2 cellular contexts compared by ENCODE assay signal in genomic region chr5:108523360-108523759, GRCh38.
TF ChIP-seq lines count a peak whose summit lies in the region.

No MANE protein-coding gene starts in this region.

TF ChIP-seq in IMR-90, 13 proteins besides CTCF, POLR2A, EP300 and RAD21 (continued from another document):
- TF ChIP-seq MAZ (IDR thresholded peaks at IDR 0.05; ENCODE audit: borderline replicate concordance, low read depth, low read length) (no peak), SMC3 (IDR thresholded peaks at IDR 0.05; ENCODE audit: low read depth, low read length) (no peak), CEBPB (IDR thresholded peaks at IDR 0.05; ENCODE audit: low read depth, low read length) (no peak), NFE2L2 (IDR thresholded peaks at IDR 0.05; ENCODE audit: low read depth, low read length) (no peak), CHD1 (IDR thresholded peaks at IDR 0.05; ENCODE audit: low read depth, low read length) (no peak), MXI1 (IDR thresholded peaks at IDR 0.05; ENCODE audit: borderline replicate concordance, low read depth, low read length) (no peak), ELK1 (IDR thresholded peaks at IDR 0.05; ENCODE audit: borderline replicate concordance, low read depth, low read length) (no peak), FOS (IDR thresholded peaks at IDR 0.05; ENCODE audit: low read depth, low read length) (no peak)
- TF ChIP-seq, protein P1, sequence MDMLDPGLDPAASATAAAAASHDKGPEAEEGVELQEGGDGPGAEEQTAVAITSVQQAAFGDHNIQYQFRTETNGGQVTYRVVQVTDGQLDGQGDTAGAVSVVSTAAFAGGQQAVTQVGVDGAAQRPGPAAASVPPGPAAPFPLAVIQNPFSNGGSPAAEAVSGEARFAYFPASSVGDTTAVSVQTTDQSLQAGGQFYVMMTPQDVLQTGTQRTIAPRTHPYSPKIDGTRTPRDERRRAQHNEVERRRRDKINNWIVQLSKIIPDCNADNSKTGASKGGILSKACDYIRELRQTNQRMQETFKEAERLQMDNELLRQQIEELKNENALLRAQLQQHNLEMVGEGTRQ (IDR thresholded peaks at IDR 0.05; ENCODE audit: low read depth, low read length), result no peak

TF ChIP-seq in WTC11, 78 proteins besides CTCF, POLR2A, EP300 and RAD21 (continued from another document):
- TF ChIP-seq ZNF532 (CRISPR knock-in tag; IDR thresholded peaks at IDR 0.05; ENCODE audit: borderline replicate concordance), result no peak
- no peak for TF ChIP-seq ZNF317 (CRISPR knock-in tag; IDR thresholded peaks at IDR 0.05; ENCODE audit: borderline replicate concordance, low read depth)
- TF ChIP-seq NFE2L1 (CRISPR knock-in tag; IDR thresholded peaks at IDR 0.05), result no peak
- TF ChIP-seq, protein P2, sequence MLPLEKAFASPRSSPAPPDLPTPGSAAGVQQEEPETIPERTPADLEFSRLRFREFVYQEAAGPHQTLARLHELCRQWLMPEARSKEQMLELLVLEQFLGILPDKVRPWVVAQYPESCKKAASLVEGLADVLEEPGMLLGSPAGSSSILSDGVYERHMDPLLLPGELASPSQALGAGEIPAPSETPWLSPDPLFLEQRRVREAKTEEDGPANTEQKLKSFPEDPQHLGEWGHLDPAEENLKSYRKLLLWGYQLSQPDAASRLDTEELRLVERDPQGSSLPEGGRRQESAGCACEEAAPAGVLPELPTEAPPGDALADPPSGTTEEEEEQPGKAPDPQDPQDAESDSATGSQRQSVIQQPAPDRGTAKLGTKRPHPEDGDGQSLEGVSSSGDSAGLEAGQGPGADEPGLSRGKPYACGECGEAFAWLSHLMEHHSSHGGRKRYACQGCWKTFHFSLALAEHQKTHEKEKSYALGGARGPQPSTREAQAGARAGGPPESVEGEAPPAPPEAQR (CRISPR knock-in tag; IDR thresholded peaks at IDR 0.05), result no peak
- no peak for TF ChIP-seq ZNF512 (CRISPR knock-in tag; IDR thresholded peaks at IDR 0.05; ENCODE audit: borderline replicate concordance)
- TF ChIP-seq ELF4 (CRISPR knock-in tag; IDR thresholded peaks at IDR 0.05; ENCODE audit: low read depth), result no peak
- no peak for TF ChIP-seq SMAD4 (CRISPR knock-in tag; IDR thresholded peaks at IDR 0.05)
- TF ChIP-seq ATF3 (CRISPR knock-in tag; conservative IDR thresholded peaks at IDR 0.05), result no peak
- no peak for TF ChIP-seq GABPB1 (CRISPR knock-in tag; IDR thresholded peaks at IDR 0.05)
- no peak for TF ChIP-seq HMGA2 (CRISPR knock-in tag; IDR thresholded peaks at IDR 0.05)
- no peak for TF ChIP-seq MXD4 (CRISPR knock-in tag; IDR thresholded peaks at IDR 0.05; ENCODE audit: borderline replicate concordance)
- TF ChIP-seq E2F1 (CRISPR knock-in tag; IDR thresholded peaks at IDR 0.05), result no peak
